1 cellular context compared by ENCODE assay signal in genomic region chr10:71319042-71319799, GRCh38.
TF ChIP-seq lines count a peak whose summit lies in the region.

Gene SLC29A3, plus strand, starts transcription at chr10:71319259. Its CDS starts 51 bp downstream, at chr10:71319310.

TF ChIP-seq in HCT116, 20 proteins besides CTCF, POLR2A, EP300 and RAD21 (continued from another document):
- TF ChIP-seq ZBTB33 (IDR thresholded peaks at IDR 0.05; ENCODE audit: extremely low read depth, insufficient replicate concordance, low read length) (no peak), EGR1 (IDR thresholded peaks at IDR 0.05; ENCODE audit: low read depth) (no peak), FOSL1 (IDR thresholded peaks at IDR 0.05; ENCODE audit: low read depth) (no peak), EZH2phosphoT487 (IDR thresholded peaks at IDR 0.05; ENCODE audit: borderline replicate concordance) (no peak), SP1 (IDR thresholded peaks at IDR 0.05; ENCODE audit: low read depth) (no peak)
